In the genomic region with DNA sequence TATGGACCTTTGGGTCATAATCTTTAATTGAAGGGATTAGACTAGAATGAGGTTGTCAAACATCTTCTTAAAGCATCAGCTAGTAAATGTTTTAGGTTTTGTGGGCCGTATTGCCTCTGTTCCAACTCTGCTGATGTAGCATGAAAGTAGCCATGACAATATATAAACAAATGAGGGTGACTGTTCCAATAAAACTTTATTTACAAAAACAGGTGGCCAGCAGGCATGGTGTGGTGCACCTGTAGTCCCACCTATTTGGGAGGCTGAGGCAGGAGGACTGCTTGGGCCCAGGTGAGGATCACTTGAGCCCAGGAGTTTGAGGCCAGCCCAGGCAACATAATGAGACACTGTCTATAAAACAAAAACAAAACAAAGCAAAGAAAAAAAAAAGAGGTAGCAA, we compare ENCODE assay signal across 8 cellular contexts. TPM values are rescaled to one million over a fixed set of nuclear protein-coding genes. Genes with fewer than 3 reads are reported as not detected.
"Had no signal": no experiment of that assay in that cellular context is flagged by ENCODE, and none has a peak within 500 bp of the region (broad histone marks: within the 10 kb centered on the region; RNA-seq: fewer than 3 reads in every experiment).

No MANE protein-coding gene starts in this region.

- ATAC-seq: GM23338, HCT116 had no signal

- H3K4me3 Mint-ChIP-seq: GM23338, HFFc6 had no signal

- H2AFZ ChIP-seq: GM23338 had no signal

- H3K36me3 ChIP-seq: HAP-1 had no signal

- H3K9me3 Mint-ChIP-seq: HFFc6 had no signal

- DNase-seq: H7, HFFc6, IMR-90, KBM-7 had no signal

- H3K27ac ChIP-seq: HL-60 had no signal

- H3K27ac Mint-ChIP-seq: GM23338, HFFc6 had no signal

- H3K4me2 ChIP-seq: GM23338 had no signal

- H3K4me3 ChIP-seq: GM23338, HAP-1 had no signal

- H3K9me3 ChIP-seq: HAP-1 had no signal

RNA-seq across cellular contexts. Expression of a gene that starts 18.4 kb away (rescaled TPM):
- total RNA-seq: HFFc6 had no signal
